In the genomic region with DNA sequence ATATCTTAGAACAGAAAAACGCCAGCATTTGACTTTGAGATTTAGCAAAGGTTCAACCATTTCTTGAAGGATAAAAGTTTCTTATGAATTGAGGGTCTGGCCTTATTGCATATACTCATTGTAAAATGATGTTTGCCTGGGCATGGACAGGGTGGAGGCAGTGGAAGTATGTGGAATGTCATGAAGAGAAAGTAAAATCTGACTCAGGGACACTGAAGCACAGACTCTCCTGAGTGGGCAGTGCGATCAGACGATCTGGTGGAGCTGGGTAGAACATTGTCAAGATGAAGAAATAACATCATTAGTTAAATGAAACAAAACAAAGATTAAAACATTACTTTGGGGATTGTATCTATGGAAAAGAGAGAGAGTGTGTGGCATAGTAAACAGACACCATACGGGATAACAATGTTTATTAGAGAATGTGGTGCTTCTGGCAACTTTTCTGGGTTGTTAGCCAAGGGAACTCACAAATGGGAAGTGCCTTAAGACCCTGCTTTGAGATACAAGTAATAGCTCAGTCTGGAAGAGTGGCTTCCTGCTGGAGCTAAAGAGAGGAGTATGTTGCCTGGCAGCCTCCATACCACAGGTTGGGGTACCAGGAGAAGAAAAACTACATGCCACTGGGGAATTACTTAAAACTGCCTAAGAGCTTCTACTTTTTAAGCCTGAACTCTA, we compare ENCODE assay signal across 1 cellular context.
TF ChIP-seq lines count a peak whose summit lies in the region.

No MANE protein-coding gene starts in this region.

TF ChIP-seq in endothelial cell of umbilical vein, 7 proteins besides CTCF, POLR2A, EP300 and RAD21:
- TF ChIP-seq, protein P1, sequence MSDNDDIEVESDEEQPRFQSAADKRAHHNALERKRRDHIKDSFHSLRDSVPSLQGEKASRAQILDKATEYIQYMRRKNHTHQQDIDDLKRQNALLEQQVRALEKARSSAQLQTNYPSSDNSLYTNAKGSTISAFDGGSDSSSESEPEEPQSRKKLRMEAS (IDR thresholded peaks at IDR 0.05; ENCODE audit: insufficient read depth, insufficient read length), result no peak
- no peak for TF ChIP-seq JUN (IDR thresholded peaks at IDR 0.05; ENCODE audit: borderline replicate concordance, insufficient read depth, insufficient read length, low read depth)
- TF ChIP-seq POLR2AphosphoS5 (IDR thresholded peaks at IDR 0.05; ENCODE audit: insufficient read depth, low read depth, low read length), result no peak
- no peak for TF ChIP-seq FOS (IDR thresholded peaks at IDR 0.05; ENCODE audit: borderline replicate concordance, insufficient read depth, low read length)
- TF ChIP-seq MYC (IDR thresholded peaks at IDR 0.05; ENCODE audit: low read depth, low read length), result no peak
